Comparison of ENCODE assay signal across 7 cellular contexts in the genomic region with DNA sequence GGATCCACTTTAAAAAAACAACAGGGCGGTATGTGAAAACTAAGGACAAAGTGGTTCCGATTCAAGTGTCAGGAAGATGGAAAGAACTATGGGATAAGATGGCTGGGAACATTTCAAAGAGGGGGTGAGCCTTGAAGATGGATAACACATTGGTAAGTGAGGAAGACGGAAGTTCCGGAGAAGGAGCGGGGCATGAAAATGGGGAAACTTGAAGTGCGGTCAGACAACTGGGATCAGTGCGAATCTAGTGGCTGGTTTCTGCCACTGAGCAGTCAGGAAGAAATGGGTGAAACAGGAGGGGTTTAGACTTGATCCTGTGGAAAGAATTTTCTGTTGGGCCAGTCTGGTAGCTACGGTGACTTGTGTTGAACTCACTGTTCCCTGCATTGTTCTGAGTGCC. TPM values are rescaled to one million over a fixed set of nuclear protein-coding genes. Genes with fewer than 3 reads are reported as not detected.
DNase-seq lines count a peak whose midpoint lies in the region; ATAC-seq and TF ChIP-seq lines count a peak whose summit lies in the region.

No MANE protein-coding gene starts in this region.

- H3K9me2 ChIP-seq in SU-DHL-6 (replicated peaks; ENCODE audit: insufficient read depth, low read length): no peaks in the 10 kb centered on the region

- H3K9me3 ChIP-seq in HAP-1: no peaks in the 10 kb centered on the region
- no peaks in the 10 kb centered on the region for H3K9me3 ChIP-seq in SU-DHL-6 (ENCODE audit: insufficient read depth, low read length)
- no peaks in the 10 kb centered on the region for H3K9me3 ChIP-seq in skeletal muscle satellite cell (replicated peaks; ENCODE audit: low read length)

- H3K27me3 ChIP-seq in HAP-1 (ENCODE audit: low read depth): no peaks in the 10 kb centered on the region
- no peaks in the 10 kb centered on the region for H3K27me3 ChIP-seq in SU-DHL-6 (ENCODE audit: low read length)
- H3K27me3 ChIP-seq in skeletal muscle satellite cell (ENCODE audit: control insufficient read depth, insufficient read depth, low read length): no peaks in the 10 kb centered on the region

- peak overlapping the region; percentile 86 for H3K4me3 ChIP-seq in HAP-1
- peak overlapping the region; percentile 76 for H3K4me3 ChIP-seq in SU-DHL-6 (ENCODE audit: insufficient read depth, low read length, poor library complexity, severe bottlenecking)
- H3K4me3 ChIP-seq in fibroblast of mammary gland (ENCODE audit: control insufficient read depth, low read depth, low read length): peak overlapping the region; percentile 80
- peak overlapping the region; percentile 97 for H3K4me3 ChIP-seq in skeletal muscle satellite cell (ENCODE audit: low read length)

- in situ Hi-C loops in HAP-1 (cut with MboI; ENCODE audit: low sequenced_read_pairs): no loop called here

- H3K36me3 ChIP-seq in HAP-1 (replicated peaks): peaks cover 18% of the 10 kb centered on the region
- H3K36me3 ChIP-seq in SU-DHL-6 (ENCODE audit: low read length): no peaks in the 10 kb centered on the region
- H3K36me3 ChIP-seq in skeletal muscle satellite cell (ENCODE audit: insufficient read depth, low read length): peaks cover 7% of the 10 kb centered on the region

- TF ChIP-seq CTCF in SU-DHL-6 (IDR thresholded peaks at IDR 0.05; ENCODE audit: insufficient read depth, low read length, poor library complexity, severe bottlenecking) (no peak), fibroblast of mammary gland (conservative IDR thresholded peaks at IDR 0.05; ENCODE audit: control insufficient read depth, insufficient read depth, low read depth, low read length) (no peak)

- H4K20me1 ChIP-seq in SU-DHL-6 (ENCODE audit: low read depth, low read length): peaks cover 6% of the 10 kb centered on the region; the same call in 1 of the 2 replicates

- H3F3A ChIP-seq in SU-DHL-6 (ENCODE audit: insufficient read depth): peaks cover 6% of the 10 kb centered on the region; the same call in 1 of the 2 replicates

- H3K9ac ChIP-seq in SU-DHL-6 (ENCODE audit: low read length): peak overlapping the region; percentile 87
- peak overlapping the region; percentile 97 for H3K9ac ChIP-seq in skeletal muscle satellite cell (ENCODE audit: low read depth, low read length)

- peaks cover 14% of the 10 kb centered on the region for H3K4me1 ChIP-seq in HAP-1
- peaks cover 13% of the 10 kb centered on the region for H3K4me1 ChIP-seq in skeletal muscle satellite cell (ENCODE audit: control insufficient read depth, insufficient read depth, low read length)

- H2AFZ ChIP-seq in SU-DHL-6 (ENCODE audit: low read depth, low read length, severe bottlenecking): no peak overlapping the region

- ATAC-seq in HG03469 (IDR thresholded peaks at IDR 0.05; ENCODE audit: unreplicated experiment) (no peak), GM21381 (IDR thresholded peaks at IDR 0.05; ENCODE audit: unreplicated experiment) (no peak)

- no peak for DNase-seq in HAP-1 (ENCODE audit: low spot score in 2 of 2)
- DNase-seq in fibroblast of mammary gland (ENCODE audit: low read depth): no peak
- DNase-seq in stimulated activated CD8-positive, alpha-beta memory T cell treated with anti-CD3 and anti-CD28 coated beads, Interleukin-4, amount 100 ng/mL, for 48 hours: no peak

- no peak overlapping the region for H3K27ac ChIP-seq in SU-DHL-6 (ENCODE audit: low read depth, low read length)

- H3K4me2 ChIP-seq in SU-DHL-6 (ENCODE audit: low read depth, low read length, poor library complexity, severe bottlenecking) (peak overlapping the region; percentile 83), skeletal muscle satellite cell (ENCODE audit: low read length) (peak overlapping the region; percentile 97)

- peaks cover 58% of the 10 kb centered on the region for H3K79me2 ChIP-seq in SU-DHL-6 (ENCODE audit: insufficient read depth, low read length)

RNA-seq across cellular contexts. Expression of a gene that starts 1.2 kb away (rescaled TPM):
- 45.4 and 52.5 TPM in 2 replicates for total RNA-seq in skeletal muscle satellite cell (2012; rRNA removed)

RNA-seq across cellular contexts. Expression of a gene that starts 33.9 kb away (rescaled TPM):
- 18.6 and 20.5 TPM in 2 replicates for total RNA-seq in skeletal muscle satellite cell (2012; rRNA removed)

RNA-seq across cellular contexts. Expression of a gene that starts 34.0 kb away (rescaled TPM):
- not detected in 2 replicates for total RNA-seq in skeletal muscle satellite cell (2012; rRNA removed)
